23 cellular contexts compared by ENCODE assay signal in the genomic region with DNA sequence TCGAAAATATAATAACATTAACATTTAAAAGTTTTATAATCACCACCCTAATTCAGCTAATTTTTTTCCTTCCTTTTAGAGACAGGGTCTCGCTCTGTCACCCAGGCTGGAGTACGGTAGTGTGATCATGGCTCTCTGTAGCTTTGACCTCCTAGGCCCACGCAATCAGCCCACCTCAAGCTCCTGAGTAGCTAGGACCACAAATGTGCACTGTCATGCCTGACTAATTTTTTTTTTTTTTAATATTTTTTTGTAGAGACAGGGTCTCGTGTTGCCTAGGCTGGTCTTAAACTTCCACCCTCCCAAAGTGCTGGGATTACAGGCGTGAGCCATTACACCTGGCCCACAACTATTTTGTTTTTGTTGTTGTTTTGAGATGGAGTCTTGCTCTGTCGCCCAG.
DNase-seq lines count a peak whose midpoint lies in the region; ATAC-seq, FAIRE-seq and TF ChIP-seq lines count a peak whose summit lies in the region.
"Had no signal": no experiment of that assay in that cellular context is flagged by ENCODE, and none has a peak within 500 bp of the region (broad histone marks: within the 10 kb centered on the region; RNA-seq: fewer than 3 reads in every experiment).

No MANE protein-coding gene starts in this region.

- no peaks in the 10 kb centered on the region for H3F3A ChIP-seq in GM23338 (replicated peaks; ENCODE audit: low read depth)

- H3K4me3 Mint-ChIP-seq in GM23338, result no peak overlapping the region
- no peak overlapping the region for H3K4me3 Mint-ChIP-seq in astrocyte (ENCODE audit: unreplicated experiment)
- no peak overlapping the region for H3K4me3 Mint-ChIP-seq in central memory CD8-positive, alpha-beta T cell
- H3K4me3 Mint-ChIP-seq in stimulated activated naive B cell treated with anti-CD40 and anti-IgM and Interleukin-4, amounts not matched to agents 10 μg/mL and 1 μg/mL and 100 μg/mL, for 72 hours, result no peak overlapping the region
- H3K4me3 Mint-ChIP-seq: B cell; CD4-positive, CD25-positive, alpha-beta regulatory T cell; CD8-positive, alpha-beta T cell; H9 had no signal

- no peaks in the 10 kb centered on the region for H3K4me1 ChIP-seq in GM23338 (ENCODE audit: insufficient read depth)
- H3K4me1 ChIP-seq in astrocyte (ENCODE audit: insufficient read depth, low read length), result peaks cover 4% of the 10 kb centered on the region
- H3K4me1 ChIP-seq: BLaER1 had no signal

- H3K36me3 ChIP-seq in GM23338 (ENCODE audit: insufficient read depth) (peaks cover 35% of the 10 kb centered on the region), astrocyte (ENCODE audit: insufficient read depth, low read length) (peaks cover 51% of the 10 kb centered on the region)

- no peaks in the 10 kb centered on the region for H3K27me3 ChIP-seq in GM23338 (ENCODE audit: insufficient read depth)
- no peaks in the 10 kb centered on the region for H3K27me3 ChIP-seq in astrocyte (ENCODE audit: insufficient read depth, low read length)
- H3K27me3 ChIP-seq: BLaER1 had no signal

- H3K4me3 ChIP-seq in GM23338 (no peak overlapping the region), astrocyte (ENCODE audit: insufficient read depth, low read depth, low read length) (no peak overlapping the region)
- H3K4me3 ChIP-seq: BLaER1, GM23248 had no signal

- no peak for FAIRE-seq in astrocyte (lab: Jason Lieb, UNC)
- FAIRE-seq: A204.1, D721Med, GM12891, GM18507 had no signal

- peaks cover 4% of the 10 kb centered on the region; the same call in 1 of the 3 replicates for H3K4me1 Mint-ChIP-seq in GM23338
- peaks cover 8% of the 10 kb centered on the region for H3K4me1 Mint-ChIP-seq in astrocyte (ENCODE audit: low read depth, unreplicated experiment)
- no peaks in the 10 kb centered on the region for H3K4me1 Mint-ChIP-seq in central memory CD8-positive, alpha-beta T cell
- no peaks in the 10 kb centered on the region for H3K4me1 Mint-ChIP-seq in stimulated activated naive B cell treated with anti-CD40 and anti-IgM and Interleukin-4, amounts not matched to agents 10 μg/mL and 1 μg/mL and 100 μg/mL, for 72 hours
- H3K4me1 Mint-ChIP-seq: B cell had no signal

- no peak for TF ChIP-seq CTCF in GM23338 (conservative IDR thresholded peaks at IDR 0.05; ENCODE audit: low read depth in 2 of 2)
- no peak for TF ChIP-seq CTCF in astrocyte (IDR thresholded peaks at IDR 0.05; ENCODE audit: insufficient read depth, low read depth, low read length)

- H2AFZ ChIP-seq in GM23338 (no peak overlapping the region), astrocyte (ENCODE audit: low read depth, low read length) (no peak overlapping the region)
- H2AFZ ChIP-seq: GM23248 had no signal

- no peak for ATAC-seq in GM23338
- no peak for ATAC-seq in central memory CD8-positive, alpha-beta T cell (replicated peaks; ENCODE audit: extremely low read depth, poor library complexity, severe bottlenecking)
- no peak for ATAC-seq in GM18907 (IDR thresholded peaks at IDR 0.05; ENCODE audit: unreplicated experiment)
- no peak for ATAC-seq in stimulated activated naive B cell treated with anti-CD40 and anti-IgM and Interleukin-4, amounts not matched to agents 10 μg/mL and 1 μg/mL and 100 μg/mL, for 72 hours (replicated peaks)
- ATAC-seq: CD8-positive, alpha-beta T cell; HCT116 had no signal

- H3K79me2 ChIP-seq in GM23338 (replicated peaks; ENCODE audit: insufficient read depth) (no peaks in the 10 kb centered on the region), astrocyte (ENCODE audit: insufficient read depth, low read length) (peaks cover 19% of the 10 kb centered on the region)

- no peak overlapping the region for H3K9ac ChIP-seq in astrocyte (ENCODE audit: low read length)
- H3K9ac ChIP-seq: BLaER1, GM23248 had no signal

- peaks cover 7% of the 10 kb centered on the region for H3K27me3 Mint-ChIP-seq in GM23338 (ENCODE audit: insufficient read depth, low read depth, poor library complexity)
- H3K27me3 Mint-ChIP-seq in astrocyte (ENCODE audit: low read depth, unreplicated experiment), result no peaks in the 10 kb centered on the region
- no peaks in the 10 kb centered on the region for H3K27me3 Mint-ChIP-seq in central memory CD8-positive, alpha-beta T cell
- H3K27me3 Mint-ChIP-seq in stimulated activated naive B cell treated with anti-CD40 and anti-IgM and Interleukin-4, amounts not matched to agents 10 μg/mL and 1 μg/mL and 100 μg/mL, for 72 hours, result no peaks in the 10 kb centered on the region
- H3K27me3 Mint-ChIP-seq: B cell; CD4-positive, CD25-positive, alpha-beta regulatory T cell had no signal

- H3K27ac Mint-ChIP-seq in GM23338, result 0 out of 2 replicates have a peak overlapping the region, but pooled peaks have one; percentile 76
- H3K27ac Mint-ChIP-seq in astrocyte (ENCODE audit: unreplicated experiment), result peak overlapping the region; percentile 66
- H3K27ac Mint-ChIP-seq in central memory CD8-positive, alpha-beta T cell (ENCODE audit: low read depth), result peak overlapping the region; percentile 83
- H3K27ac Mint-ChIP-seq in stimulated activated naive B cell treated with anti-CD40 and anti-IgM and Interleukin-4, amounts not matched to agents 10 μg/mL and 1 μg/mL and 100 μg/mL, for 72 hours, result no peak overlapping the region
- H3K27ac Mint-ChIP-seq: B cell had no signal

- no peaks in the 10 kb centered on the region for H3K9me3 Mint-ChIP-seq in GM23338
- no peaks in the 10 kb centered on the region for H3K9me3 Mint-ChIP-seq in astrocyte (ENCODE audit: unreplicated experiment)
- H3K9me3 Mint-ChIP-seq in central memory CD8-positive, alpha-beta T cell, result no peaks in the 10 kb centered on the region
- H3K9me3 Mint-ChIP-seq in stimulated activated naive B cell treated with anti-CD40 and anti-IgM and Interleukin-4, amounts not matched to agents 10 μg/mL and 1 μg/mL and 100 μg/mL, for 72 hours, result no peaks in the 10 kb centered on the region
- H3K9me3 Mint-ChIP-seq: CD4-positive, CD25-positive, alpha-beta regulatory T cell; CD8-positive, alpha-beta T cell; H9 had no signal

- no peaks in the 10 kb centered on the region for H3K9me2 ChIP-seq in GM23338 (ENCODE audit: insufficient read depth)

- H3K9me3 ChIP-seq in astrocyte (ENCODE audit: insufficient read depth, low read depth, low read length), result no peaks in the 10 kb centered on the region
- H3K9me3 ChIP-seq: BLaER1 had no signal

- H3K27ac ChIP-seq in GM23338 (ENCODE audit: low read depth) (no peak overlapping the region; the same call in 1 of the 2 replicates), astrocyte (ENCODE audit: low read depth, low read length) (no peak overlapping the region)
- H3K27ac ChIP-seq: 22Rv1, BLaER1, C4-2B, GM23248 had no signal

- H3K36me3 Mint-ChIP-seq in GM23338 (ENCODE audit: low read depth), result peaks cover 55% of the 10 kb centered on the region
- H3K36me3 Mint-ChIP-seq in astrocyte (ENCODE audit: low read depth, unreplicated experiment), result peaks cover 26% of the 10 kb centered on the region
- H3K36me3 Mint-ChIP-seq in central memory CD8-positive, alpha-beta T cell (ENCODE audit: insufficient read depth), result peaks cover 75% of the 10 kb centered on the region
- H3K36me3 Mint-ChIP-seq in stimulated activated naive B cell treated with anti-CD40 and anti-IgM and Interleukin-4, amounts not matched to agents 10 μg/mL and 1 μg/mL and 100 μg/mL, for 72 hours, result peaks cover 16 to 38% of the 10 kb centered on the region in 2 donors

- H4K20me1 ChIP-seq in GM23338 (replicated peaks; ENCODE audit: insufficient read depth), result peaks cover 9% of the 10 kb centered on the region; the same call in 1 of the 2 replicates
- H4K20me1 ChIP-seq in astrocyte (ENCODE audit: insufficient read depth, low read length), result peaks cover 9% of the 10 kb centered on the region
- H4K20me1 ChIP-seq: BLaER1 had no signal

- H3K4me2 ChIP-seq in GM23338, result no peak overlapping the region
- H3K4me2 ChIP-seq in astrocyte (ENCODE audit: low read length), result no peak overlapping the region
- H3K4me2 ChIP-seq: BLaER1 had no signal

- no peak for DNase-seq in GM23338 (ENCODE audit: low spot score)
- no peak for DNase-seq in astrocyte (ENCODE audit: low read depth)
- DNase-seq in central memory CD8-positive, alpha-beta T cell (ENCODE audit: low spot score in 2 of 2), result no peak
- DNase-seq in stimulated activated naive B cell treated with anti-CD40 and anti-IgM and Interleukin-4, amounts not matched to agents 10 μg/mL and 1 μg/mL and 100 μg/mL, for 72 hours, result no peak
- DNase-seq in COR-L47 (lab: John Stamatoyannopoulos, UW), result no peak
- DNase-seq: CD4-positive, CD25-positive, alpha-beta regulatory T cell; CD8-positive, alpha-beta T cell; DMS 273 treated with DMSO at 0.1 percent for 48 hours; DMS79; EL; GDM1; GM23248; H9 had no signal

TF ChIP-seq in GM23338, 12 proteins besides CTCF, POLR2A, EP300 and RAD21 (continues in another document):
- TF ChIP-seq, protein P1, sequence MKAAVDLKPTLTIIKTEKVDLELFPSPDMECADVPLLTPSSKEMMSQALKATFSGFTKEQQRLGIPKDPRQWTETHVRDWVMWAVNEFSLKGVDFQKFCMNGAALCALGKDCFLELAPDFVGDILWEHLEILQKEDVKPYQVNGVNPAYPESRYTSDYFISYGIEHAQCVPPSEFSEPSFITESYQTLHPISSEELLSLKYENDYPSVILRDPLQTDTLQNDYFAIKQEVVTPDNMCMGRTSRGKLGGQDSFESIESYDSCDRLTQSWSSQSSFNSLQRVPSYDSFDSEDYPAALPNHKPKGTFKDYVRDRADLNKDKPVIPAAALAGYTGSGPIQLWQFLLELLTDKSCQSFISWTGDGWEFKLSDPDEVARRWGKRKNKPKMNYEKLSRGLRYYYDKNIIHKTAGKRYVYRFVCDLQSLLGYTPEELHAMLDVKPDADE (IDR thresholded peaks at IDR 0.05), result no peak
- no peak for TF ChIP-seq POLR2AphosphoS5 (IDR thresholded peaks at IDR 0.05; ENCODE audit: low read depth)
- TF ChIP-seq ZNF114 (CRISPR knock-in tag; IDR thresholded peaks at IDR 0.05), result no peak
- TF ChIP-seq EZH2 (IDR thresholded peaks at IDR 0.05; ENCODE audit: low read depth, unreplicated experiment), result no peak
